In genomic region chr6:122098091-122098769, GRCh38 we compare ENCODE assay signal across 17 cellular contexts.
DNase-seq lines count a peak whose midpoint lies in the region; ATAC-seq and TF ChIP-seq lines count a peak whose summit lies in the region.
"Had no signal": no experiment of that assay in that cellular context is flagged by ENCODE, and none has a peak within 500 bp of the region (broad histone marks: within the 10 kb centered on the region; RNA-seq: fewer than 3 reads in every experiment).

No MANE protein-coding gene starts in this region.

- H3K36me3 ChIP-seq in SK-N-SH (replicated peaks in 1 of 2; ENCODE audit: control insufficient read depth in 1 of 2, insufficient read depth in 2 of 2, low read length in 1 of 2) (no peaks in the 10 kb centered on the region), adipocyte (ENCODE audit: control insufficient read depth, insufficient read depth, low read length, severe bottlenecking) (no peaks in the 10 kb centered on the region)
- H3K36me3 ChIP-seq: HAP-1 had no signal

- H3K27me3 ChIP-seq in SK-N-SH (ENCODE audit: insufficient read depth) (no peaks in the 10 kb centered on the region; the same call in 1 of the 2 replicates), adipocyte (replicated peaks; ENCODE audit: control insufficient read depth, insufficient read depth, low read length) (no peaks in the 10 kb centered on the region)

- WGBS in SK-N-SH (ENCODE audit: low lambda C conversion rate), result 25% methylated on average over 5 of the region's 5 CpGs

- TF ChIP-seq CTCF in SK-N-SH (IDR thresholded peaks at IDR 0.05), result no peak
- TF ChIP-seq CTCF in fibroblast of villous mesenchyme (IDR thresholded peaks at IDR 0.05; ENCODE audit: insufficient read depth, low read depth, low read length), result no peak

- H4K20me1 ChIP-seq in SK-N-SH (ENCODE audit: insufficient read depth), result no peaks in the 10 kb centered on the region

- H3K4me3 ChIP-seq in SK-N-SH (ENCODE audit: low read depth in 2 of 2, low read length in 1 of 2) (no peak overlapping the region), adipocyte (ENCODE audit: low read length) (no peak overlapping the region), fibroblast of villous mesenchyme (ENCODE audit: low read depth, low read length) (no peak overlapping the region)
- H3K4me3 ChIP-seq: GM23248, HAP-1 had no signal

- no peak for TF ChIP-seq EP300 in SK-N-SH (IDR thresholded peaks at IDR 0.05; ENCODE audit: borderline replicate concordance in 1 of 2, low read depth in 1 of 2, low read length in 1 of 2)

- no peak overlapping the region for H3K4me2 ChIP-seq in SK-N-SH

- H3K9me3 ChIP-seq in SK-N-SH (no peaks in the 10 kb centered on the region), adipocyte (ENCODE audit: control insufficient read depth, low read length) (no peaks in the 10 kb centered on the region)
- H3K9me3 ChIP-seq: HAP-1 had no signal

- DNase-seq in SK-N-SH, result no peak
- DNase-seq in adipocyte (ENCODE audit: low read depth), result peak; percentile 42
- DNase-seq in fibroblast of villous mesenchyme (ENCODE audit: low read depth), result peak; percentile 37
- no peak for DNase-seq in HEK293T (ENCODE audit: extremely low spot score)
- no peak for DNase-seq in activated CD8-positive, alpha-beta memory T cell treated with anti-CD3 and anti-CD28 coated beads for 24 hours
- no peak for DNase-seq in DMS53 (lab: John Stamatoyannopoulos, UW)
- DNase-seq: DMS 273 treated with DMSO at 0.1 percent for 48 hours, GDM1, GM23248, NCI-H1092 treated with DMSO at 0.1 percent for 48 hours, NCI-H187, NCI-H2107, NCI-H446 treated with DMSO at 0.1 percent for 48 hours had no signal

- no peaks in the 10 kb centered on the region for H3K9me2 ChIP-seq in SK-N-SH

- H2AFZ ChIP-seq in SK-N-SH (ENCODE audit: low read depth), result no peak overlapping the region
- H2AFZ ChIP-seq: GM23248 had no signal

- no peak for ATAC-seq in SK-N-SH treated with all-trans-retinoic acid at 6 μM for 48 hours
- no peak for ATAC-seq in HG02610 (IDR thresholded peaks at IDR 0.05; ENCODE audit: unreplicated experiment)
- ATAC-seq: Right ventricle myocardium inferior had no signal

- H3K4me1 ChIP-seq in SK-N-SH (ENCODE audit: control insufficient read depth in 1 of 2, insufficient read depth in 2 of 2, low read depth in 1 of 2, low read length in 1 of 2) (no peaks in the 10 kb centered on the region), adipocyte (ENCODE audit: control insufficient read depth, insufficient read depth, low read length) (peaks cover 4% of the 10 kb centered on the region)
- H3K4me1 ChIP-seq: HAP-1 had no signal

- CTCF ChIA-PET in SK-N-SH (lab: Yijun Ruan, JAX) (no interaction called here), HEK293T (lab: Yijun Ruan, JAX) (no interaction called here)

- H3K9ac ChIP-seq in SK-N-SH (no peak overlapping the region), adipocyte (ENCODE audit: low read length) (no peak overlapping the region)
- H3K9ac ChIP-seq: GM23248 had no signal

- no peaks in the 10 kb centered on the region for H3F3A ChIP-seq in SK-N-SH (replicated peaks; ENCODE audit: insufficient read depth)

- no peak for TF ChIP-seq RAD21 in SK-N-SH (IDR thresholded peaks at IDR 0.05; ENCODE audit: low read length)

- POLR2A ChIA-PET in SK-N-SH (lab: Yijun Ruan, JAX), result no interaction called here
- POLR2A ChIA-PET in HEK293T (lab: Yijun Ruan, JAX), result no interaction called here

- no peaks in the 10 kb centered on the region for H3K79me2 ChIP-seq in SK-N-SH (ENCODE audit: insufficient read depth)

- H3K27ac ChIP-seq in SK-N-SH (ENCODE audit: low read depth in 2 of 2, low read length in 1 of 2), result no peak overlapping the region
- H3K27ac ChIP-seq: GM23248 had no signal

TF ChIP-seq in SK-N-SH treated with all-trans-retinoic acid at 6 μM for 48 hours, 23 proteins besides CTCF, POLR2A, EP300 and RAD21:
- TF ChIP-seq ESRRG (CRISPR knock-in tag; IDR thresholded peaks at IDR 0.05) (no peak), ZNF565 (CRISPR knock-in tag; conservative IDR thresholded peaks at IDR 0.05; ENCODE audit: low read depth) (no peak), RARB (CRISPR knock-in tag; IDR thresholded peaks at IDR 0.05) (no peak), ISL1 (CRISPR knock-in tag; IDR thresholded peaks at IDR 0.05) (peak; percentile 72)

TF ChIP-seq in SK-N-SH, 30 proteins besides CTCF, POLR2A, EP300 and RAD21:
- no peak for TF ChIP-seq RCOR1 (IDR thresholded peaks at IDR 0.05; ENCODE audit: low read length)
- no peak for TF ChIP-seq SIN3A (IDR thresholded peaks at IDR 0.05; ENCODE audit: borderline replicate concordance, low read depth, low read length)
TF ChIP-seq in SK-N-SH: peak in this region for 0.

TF ChIP-seq in HEK293T, 16 proteins besides CTCF, POLR2A, EP300 and RAD21:
- TF ChIP-seq LEF1 (IDR thresholded peaks at IDR 0.05; ENCODE audit: borderline replicate concordance) (no peak), FOXK2 (IDR thresholded peaks at IDR 0.05) (no peak), CTBP1 (IDR thresholded peaks at IDR 0.05; ENCODE audit: borderline replicate concordance) (no peak), ELF4 (IDR thresholded peaks at IDR 0.05) (no peak), SUZ12 (IDR thresholded peaks at IDR 0.05) (no peak), L3MBTL2 (conservative IDR thresholded peaks at IDR 0.05) (no peak), SP1 (IDR thresholded peaks at IDR 0.05) (no peak), PKNOX1 (IDR thresholded peaks at IDR 0.05) (no peak), TARDBP (IDR thresholded peaks at IDR 0.05) (no peak), NFRKB (IDR thresholded peaks at IDR 0.05) (no peak), FOXA1 (IDR thresholded peaks at IDR 0.05) (no peak), BHLHE40 (IDR thresholded peaks at IDR 0.05; ENCODE audit: borderline replicate concordance) (no peak), HDGF (IDR thresholded peaks at IDR 0.05; ENCODE audit: borderline replicate concordance) (no peak), ARNT (IDR thresholded peaks at IDR 0.05) (no peak), ZNF384 (IDR thresholded peaks at IDR 0.05) (no peak), FOXM1 (IDR thresholded peaks at IDR 0.05; ENCODE audit: borderline replicate concordance) (no peak)

Comparison
In these comparisons a context has a peak if more than half of its experiments do, and no peak if none do; other contexts are left out.
1. DNase-seq: peak in adipocyte (single experiment) and fibroblast of villous mesenchyme (single experiment); none in SK-N-SH (single experiment), HEK293T (single experiment), activated CD8-positive, alpha-beta memory T cell treated with anti-CD3 and anti-CD28 coated beads for 24 hours (single experiment) and DMS53 (single experiment).